Comparison of ENCODE assay signal across 27 cellular contexts in the genomic region with DNA sequence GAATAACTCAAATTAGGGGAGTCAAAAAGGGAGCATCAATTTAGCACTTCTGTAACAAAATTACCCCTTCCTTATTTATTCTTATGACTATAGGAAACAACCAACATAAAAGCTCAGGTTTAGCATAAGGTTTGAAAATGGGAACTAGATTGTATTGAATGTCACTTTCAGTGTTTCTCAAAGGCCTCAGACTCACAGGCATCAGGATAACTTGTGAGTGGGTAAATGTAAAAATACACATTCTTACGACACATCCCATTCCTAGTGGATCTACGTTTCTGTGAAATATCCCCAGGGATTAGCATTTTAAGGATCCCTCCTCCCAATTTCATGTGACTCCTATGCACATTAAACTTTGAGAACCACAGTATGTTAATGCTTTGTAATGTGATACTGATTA.
"Had no signal": no experiment of that assay in that cellular context is flagged by ENCODE, and none has a peak within 500 bp of the region (broad histone marks: within the 10 kb centered on the region; RNA-seq: fewer than 3 reads in every experiment).

No MANE protein-coding gene starts in this region.

- ATAC-seq: naive thymus-derived CD8-positive, alpha-beta T cell; natural killer cell treated with Interleukin-12 subunit alpha and Interleukin-12 subunit beta and Interleukin-15 and Interleukin-18, amount 100 ng/mL, for 72 hours; pancreas; right cardiac atrium; right lobe of liver; stimulated activated effector memory CD8-positive, alpha-beta T cell treated with anti-CD3 and anti-CD28 coated beads, Interleukin-12 subunit alpha, Interleukin-12 subunit beta, amount 100 ng/mL, for 72 hours; stimulated activated naive B cell treated with anti-CD40 and anti-IgM and Interleukin-4, amounts not matched to agents 10 μg/mL and 1 μg/mL and 100 μg/mL, for 72 hours had no signal

- H3K27me3 ChIP-seq: neutrophil, pancreas, right lobe of liver, sigmoid colon, spleen, stomach, thyroid gland, tibial nerve, upper lobe of left lung, vagina had no signal

- H3K4me3 ChIP-seq: pancreas, prostate gland, right lobe of liver, sigmoid colon, skin epidermis, smooth muscle cell, spleen, stomach, thoracic aorta, thyroid gland, tibial nerve, upper lobe of left lung, vagina had no signal

- H3K9me3 ChIP-seq: neutrophil, pancreas, prostate gland, right lobe of liver, sigmoid colon, stomach, thoracic aorta, thyroid gland, tibial nerve, upper lobe of left lung, vagina had no signal

- H3K27ac ChIP-seq: neutrophil, pancreas, prostate gland, right lobe of liver, sigmoid colon, skin epidermis, spleen, stomach, thoracic aorta, thyroid gland, tibial nerve, upper lobe of left lung, vagina had no signal

- H3K4me1 ChIP-seq: pancreas, prostate gland, right lobe of liver, sigmoid colon, spleen, stomach, thyroid gland, tibial nerve, upper lobe of left lung, vagina had no signal

- DNase-seq: naive thymus-derived CD8-positive, alpha-beta T cell; nephron progenitor cell; nucleus accumbens; pancreas; right cardiac atrium; right lobe of liver; sigmoid colon; spleen; stimulated activated CD4-positive, alpha-beta T cell treated with anti-CD3 and anti-CD28 coated beads, Interleukin-15, amount 100 ng/mL, for 24 hours; stimulated activated CD4-positive, alpha-beta T cell treated with anti-CD3 and anti-CD28 coated beads, Interleukin-2, amount 100 ng/mL, for 24 hours; stimulated activated CD4-positive, alpha-beta T cell treated with anti-CD3 and anti-CD28 coated beads, Interleukin-2, amount 100 ng/mL, for 48 hours; stimulated activated CD4-positive, alpha-beta T cell treated with anti-CD3 and anti-CD28 coated beads, Interleukin-4, amount 100 ng/mL, for 24 hours; stimulated activated naive B cell treated with anti-CD40 and anti-IgM and Interleukin-4, amounts not matched to agents 10 μg/mL and 1 μg/mL and 100 μg/mL, for 72 hours; stimulated activated naive CD4-positive, alpha-beta T cell treated with Interleukin-2 at 50 U/mL for 16 hours; stomach; thyroid gland; trophoblast cell; upper lobe of left lung had no signal

- H3K36me3 ChIP-seq: neutrophil, pancreas, prostate gland, right lobe of liver, sigmoid colon, spleen, stomach, thoracic aorta, thyroid gland, tibial nerve, upper lobe of left lung, vagina had no signal
